In the genomic region with DNA sequence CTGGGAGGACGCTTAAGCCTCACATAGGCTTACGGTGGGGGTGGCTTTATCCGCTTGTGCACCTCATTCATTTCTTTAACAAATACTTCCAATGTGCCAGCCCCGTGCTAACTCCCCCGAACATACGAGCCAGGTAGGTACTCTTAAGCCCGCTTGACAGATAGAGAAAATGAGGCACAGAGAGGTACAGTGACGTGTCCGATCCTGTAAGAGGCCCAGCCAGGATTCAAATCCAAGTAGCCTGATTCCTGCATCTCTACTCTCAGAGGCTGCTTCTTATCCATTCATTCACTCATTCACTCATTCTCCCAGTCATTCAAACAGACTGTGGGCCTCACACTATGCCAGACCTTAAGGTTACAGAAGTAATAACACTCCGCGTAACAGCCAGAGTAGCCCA, we compare ENCODE assay signal across 8 cellular contexts. TPM values are rescaled to one million over a fixed set of nuclear protein-coding genes. Genes with fewer than 3 reads are reported as not detected.
DNase-seq lines count a peak whose midpoint lies in the region; ATAC-seq and TF ChIP-seq lines count a peak whose summit lies in the region.

No MANE protein-coding gene starts in this region.

- H3K4me3 ChIP-seq in esophagus muscularis mucosa (peak overlapping the region; percentile 74 to 83 (median 76)), rectal smooth muscle tissue (ENCODE audit: low read length) (peak overlapping the region; percentile 73)

- H3K4me1 ChIP-seq in ES-I3 (ENCODE audit: insufficient read depth, low read length) (no peaks in the 10 kb centered on the region), esophagus muscularis mucosa (peaks cover 11 to 25% (median 20%) of the 10 kb centered on the region in 4 donors), rectal smooth muscle tissue (ENCODE audit: control insufficient read depth, insufficient read depth, low read length) (peaks cover 4% of the 10 kb centered on the region)

- no peak for TF ChIP-seq CTCF in esophagus muscularis mucosa (IDR thresholded peaks at IDR 0.05)

- no peak for ATAC-seq in HG03280 (IDR thresholded peaks at IDR 0.05; ENCODE audit: unreplicated experiment)

- H3K27me3 ChIP-seq in esophagus muscularis mucosa (no peaks in the 10 kb centered on the region), rectal smooth muscle tissue (ENCODE audit: control insufficient read depth, insufficient read depth, low read length) (no peaks in the 10 kb centered on the region)

- H3K36me3 ChIP-seq in ES-I3 (ENCODE audit: insufficient read depth, low read length), result no peaks in the 10 kb centered on the region
- H3K36me3 ChIP-seq in esophagus muscularis mucosa, result peaks cover 0 to 13% (median 2%) of the 10 kb centered on the region in 4 donors
- no peaks in the 10 kb centered on the region for H3K36me3 ChIP-seq in rectal smooth muscle tissue (ENCODE audit: control insufficient read depth, insufficient read depth, low read length)

- peak overlapping the region; percentile 64 to 78 (median 70) for H3K27ac ChIP-seq in esophagus muscularis mucosa (replicated peaks in 1 of 4)
- H3K27ac ChIP-seq in rectal smooth muscle tissue (ENCODE audit: low read depth, low read length), result no peak overlapping the region

- no peak for TF ChIP-seq EP300 in esophagus muscularis mucosa (IDR thresholded peaks at IDR 0.05)

- no peaks in the 10 kb centered on the region for H3K9me3 ChIP-seq in ES-I3 (ENCODE audit: control insufficient read depth, insufficient read depth, low read length)
- peaks cover 0 to 5% (median 0%) of the 10 kb centered on the region in 4 donors for H3K9me3 ChIP-seq in esophagus muscularis mucosa

- 25% methylated on average over 8 of the region's 11 CpGs for WGBS in esophagus muscularis mucosa

- intact Hi-C loops in esophagus muscularis mucosa (cut with DNase I), result no loop called here

- H3K9ac ChIP-seq in ES-I3 (ENCODE audit: low read depth, low read length), result peak overlapping the region; percentile 64; the same call in 1 of the 2 replicates
- H3K9ac ChIP-seq in rectal smooth muscle tissue (ENCODE audit: low read length), result peak overlapping the region; percentile 42

- DNase-seq in RKO (ENCODE audit: low spot score) (peak; percentile 36), esophagus muscularis mucosa (ENCODE audit: extremely low spot score) (no peak), putamen (ENCODE audit: low spot score) (no peak), SHP77 (lab: John Stamatoyannopoulos, UW) (no peak)
- no peak for DNase-seq in NK-92 treated with Interleukin-12 subunit alpha and Interleukin-12 subunit beta, amount 100 ng/mL, for 24 hours (lab: John Stamatoyannopoulos, UW)

- no peak for TF ChIP-seq POLR2A in esophagus muscularis mucosa (IDR thresholded peaks at IDR 0.05; ENCODE audit: low read depth)

RNA-seq across cellular contexts. Expression of a gene that starts 0.5 kb away (rescaled TPM):
- 1 to 10 TPM; 6.0 to 9.6 (median 9.2) TPM for total RNA-seq in esophagus muscularis mucosa

RNA-seq across cellular contexts. Expression of a gene that starts 32.0 kb away (rescaled TPM):
- total RNA-seq in esophagus muscularis mucosa, result 10 to 100 TPM in 2 of 4 donors, 1 to 10 TPM in 2; 9.9 to 10.4 (median 10.0) TPM

RNA-seq across cellular contexts. Expression of a gene that starts 39.6 kb away (rescaled TPM):
- 1 to 10 TPM; 4.8 to 9.1 (median 7.4) TPM for total RNA-seq in esophagus muscularis mucosa
